ENCODE assay signal across 10 cellular contexts in genomic region chr12:124006582-124007170, GRCh38. TPM values are rescaled to one million over a fixed set of nuclear protein-coding genes. Genes with fewer than 3 reads are reported as not detected.
A peak's percentile ranks its signal among the peaks of the same experiment; 100 is the strongest.
DNase-seq lines count a peak whose midpoint lies in the region; ATAC-seq and TF ChIP-seq lines count a peak whose summit lies in the region.
"Had no signal": no experiment of that assay in that cellular context is flagged by ENCODE, and none has a peak within 500 bp of the region (broad histone marks: within the 10 kb centered on the region; RNA-seq: fewer than 3 reads in every experiment).

No MANE protein-coding gene starts in this region.

- peaks cover 4% of the 10 kb centered on the region for H3K4me1 ChIP-seq in foreskin keratinocyte

- H3K9me3 Mint-ChIP-seq in mesothelial cell of epicardium = no peaks in the 10 kb centered on the region

- H3K27ac ChIP-seq in VCaP = peak overlapping the region; percentile 36; the same call in 1 of the 2 replicates
- no peak overlapping the region for H3K27ac ChIP-seq in substantia nigra (ENCODE audit: low read depth, low read length, poor library complexity, severe bottlenecking)
- no peak overlapping the region for H3K27ac ChIP-seq in foreskin keratinocyte

- no peaks in the 10 kb centered on the region for H3K27me3 ChIP-seq in foreskin keratinocyte

- H3K27me3 Mint-ChIP-seq in mesothelial cell of epicardium (ENCODE audit: low read depth) = no peaks in the 10 kb centered on the region

- ATAC-seq in GM21423 (IDR thresholded peaks at IDR 0.05; ENCODE audit: unreplicated experiment) (peak; percentile 56), foreskin keratinocyte (no peak), GM19467 (IDR thresholded peaks at IDR 0.05; ENCODE audit: unreplicated experiment) (no peak)

- H3K27ac Mint-ChIP-seq in mesothelial cell of epicardium = peak overlapping the region; percentile 51

- DNase-seq in GM10266 (ENCODE audit: extremely low spot score) (peak; percentile 57), mesothelial cell of epicardium (ENCODE audit: low spot score in 2 of 2, unreplicated experiment in 2 of 2) (no peak), substantia nigra (lab: John Stamatoyannopoulos, UW) (no peak), foreskin keratinocyte (no peak), NCI-H1930 (lab: John Stamatoyannopoulos, UW) (no peak)
- DNase-seq: DMS153, NCI-H1436 had no signal

- TF ChIP-seq CTCF in GM10266 (IDR thresholded peaks at IDR 0.05; ENCODE audit: control insufficient read depth, insufficient read depth, low read depth, missing control alignments) = no peak
- TF ChIP-seq CTCF in VCaP (conservative IDR thresholded peaks at IDR 0.05) = no peak
- no peak for TF ChIP-seq CTCF in mesothelial cell of epicardium (IDR thresholded peaks at IDR 0.05; ENCODE audit: unreplicated experiment)
- no peak for TF ChIP-seq CTCF in foreskin keratinocyte (conservative IDR thresholded peaks at IDR 0.05)

- no peak overlapping the region for H3K4me3 Mint-ChIP-seq in mesothelial cell of epicardium

- H3K4me1 Mint-ChIP-seq in mesothelial cell of epicardium = peaks cover 22% of the 10 kb centered on the region

- H3K36me3 Mint-ChIP-seq in mesothelial cell of epicardium = peaks cover 16% of the 10 kb centered on the region

RNA-seq across cellular contexts. Expression of gene ZNF664, which starts 33.7 kb away (rescaled TPM):
- total RNA-seq in mesothelial cell of epicardium = 112 to 122 TPM (median 116 TPM) in 3 replicates
- 58.2 and 64.9 TPM in 2 replicates for total RNA-seq in foreskin keratinocyte
- polyA plus RNA-seq in foreskin keratinocyte = 19.4 and 21.9 TPM in 2 replicates

RNA-seq across cellular contexts. Expression of gene CCDC92, which starts 34.0 kb away (rescaled TPM):
- total RNA-seq in mesothelial cell of epicardium (51.9 to 55.1 TPM (median 52.4 TPM) in 3 replicates), foreskin keratinocyte (14.7 and 15.8 TPM in 2 replicates)
- 23.0 and 26.9 TPM in 2 replicates for polyA plus RNA-seq in foreskin keratinocyte
